In genomic region chr1:31591425-31592093, GRCh38 we compare ENCODE assay signal across 11 cellular contexts. TPM values are rescaled to one million over a fixed set of nuclear protein-coding genes. Genes with fewer than 3 reads are reported as not detected.
DNase-seq lines count a peak whose midpoint lies in the region; ATAC-seq and TF ChIP-seq lines count a peak whose summit lies in the region.
"Had no signal": no experiment of that assay in that cellular context is flagged by ENCODE, and none has a peak within 500 bp of the region (broad histone marks: within the 10 kb centered on the region; RNA-seq: fewer than 3 reads in every experiment).

No MANE protein-coding gene starts in this region.

- no peaks in the 10 kb centered on the region for H3K9me3 Mint-ChIP-seq in MCF 10A (ENCODE audit: unreplicated experiment)

- peaks cover 11% of the 10 kb centered on the region for H3K4me1 Mint-ChIP-seq in MCF 10A (ENCODE audit: insufficient read depth, unreplicated experiment)
- H3K4me1 Mint-ChIP-seq in T-helper 17 cell = peaks cover 10% of the 10 kb centered on the region

- H3K4me3 Mint-ChIP-seq in MCF 10A (ENCODE audit: unreplicated experiment) (no peak overlapping the region), T-helper 17 cell (no peak overlapping the region)

- DNase-seq in AG20443 (ENCODE audit: low spot score) (peak; percentile 16), MCF 10A (ENCODE audit: unreplicated experiment) (peak; percentile 70), COLO668 (lab: John Stamatoyannopoulos, UW; ENCODE audit: unreplicated experiment) (no peak), GM10266 (ENCODE audit: extremely low spot score) (no peak), T-helper 17 cell (no peak)
- no peak for DNase-seq in stimulated activated CD4-positive, alpha-beta T cell treated with anti-CD3 and anti-CD28 coated beads, Interleukin-4, amount 100 ng/mL, for 24 hours
- DNase-seq: NCI-H510A had no signal

- peaks cover 6 to 27% of the 10 kb centered on the region in 2 donors for H3K4me1 ChIP-seq in muscle layer of duodenum (ENCODE audit: control insufficient read depth in 1 of 2, insufficient read depth in 2 of 2, low read length in 2 of 2)

- H3K27ac Mint-ChIP-seq in MCF 10A (ENCODE audit: low read depth, unreplicated experiment) (peak overlapping the region; percentile 2), T-helper 17 cell (no peak overlapping the region)

- TF ChIP-seq CTCF in MCF 10A (IDR thresholded peaks at IDR 0.05; ENCODE audit: unreplicated experiment) = no peak
- TF ChIP-seq CTCF in GM10266 (IDR thresholded peaks at IDR 0.05; ENCODE audit: control insufficient read depth, insufficient read depth, low read depth, missing control alignments) = no peak

- no peaks in the 10 kb centered on the region for H3K27me3 ChIP-seq in muscle layer of duodenum (ENCODE audit: low read depth, low read length)

- CTCF ChIA-PET in MCF 10A (lab: Yijun Ruan, JAX) = interaction anchor here (0.7 to 3.5 kb wide), 8 partner anchors 10 to 83 kb away, joined by 3 to 36 read pairs (median 6); partner anchors contain the start of gene TINAGL1

- H3K36me3 Mint-ChIP-seq in MCF 10A (ENCODE audit: insufficient read depth, unreplicated experiment) = no peaks in the 10 kb centered on the region
- H3K36me3 Mint-ChIP-seq in T-helper 17 cell (ENCODE audit: low read depth) = peaks cover 2% of the 10 kb centered on the region

- BruUV-seq in MCF 10A (replicated peaks; lab: Mats Ljungman, UMichigan) = no TSS peak

- no peaks in the 10 kb centered on the region for H3K36me3 ChIP-seq in muscle layer of duodenum (ENCODE audit: control insufficient read depth in 1 of 2, insufficient read depth in 2 of 2, low read length in 2 of 2)

- POLR2A ChIA-PET in MCF 10A (lab: Yijun Ruan, JAX) = interaction anchor here (0.8 to 1.1 kb wide), 4 partner anchors 15 to 53 kb away, joined by 3 read pairs; partner anchors contain the start of gene PEF1

- no peak for TF ChIP-seq RAD21 in Ishikawa (IDR thresholded peaks at IDR 0.05; ENCODE audit: low read depth)

- ATAC-seq in T-helper 17 cell = no peak
- ATAC-seq: GM12878 had no signal

- TF ChIP-seq EP300 in Ishikawa (IDR thresholded peaks at IDR 0.05; ENCODE audit: borderline replicate concordance) = peak; percentile 79; the same call in 1 of the 2 replicates

- intact Hi-C loops in MCF 10A (cut with micrococcal nuclease) = loop anchor here (5.0 kb wide), 1 partner anchor 129 kb away; no protein-coding TSS in a partner anchor

- H3K27me3 Mint-ChIP-seq in MCF 10A (ENCODE audit: insufficient read depth, unreplicated experiment) = peaks cover 9% of the 10 kb centered on the region
- H3K27me3 Mint-ChIP-seq in T-helper 17 cell = peaks cover 53% of the 10 kb centered on the region

- H3K27ac ChIP-seq in muscle layer of duodenum (ENCODE audit: low read length) = peak overlapping the region; percentile 83

- H3K9me3 ChIP-seq in muscle layer of duodenum (ENCODE audit: control insufficient read depth in 1 of 2, low read length in 2 of 2) (no peaks in the 10 kb centered on the region), T-helper 17 cell (ENCODE audit: control insufficient read depth, low read length, poor library complexity, severe bottlenecking) (no peaks in the 10 kb centered on the region)

- peak overlapping the region in 1 of 2 donors; percentile 16 for H3K4me3 ChIP-seq in muscle layer of duodenum (ENCODE audit: low read depth in 1 of 2, low read length in 2 of 2)
- H3K4me3 ChIP-seq: GM12878 had no signal

TF ChIP-seq in Ishikawa, 13 proteins besides CTCF, POLR2A, EP300 and RAD21:
- TF ChIP-seq CREB1 (IDR thresholded peaks at IDR 0.05; ENCODE audit: low read depth) (no peak), TEAD4 (IDR thresholded peaks at IDR 0.05) (peak; percentile 72), FOXM1 (IDR thresholded peaks at IDR 0.05; ENCODE audit: borderline replicate concordance, low read depth) (0 out of 2 replicates have a peak, but pooled peaks have one; percentile 48), ZBTB7A (IDR thresholded peaks at IDR 0.05; ENCODE audit: low read depth) (no peak), NFIC (IDR thresholded peaks at IDR 0.05) (peak; percentile 91), YY1 (IDR thresholded peaks at IDR 0.05; ENCODE audit: low read depth) (peak; percentile 44; the same call in 1 of the 2 replicates), EGR1 (IDR thresholded peaks at IDR 0.05) (no peak), TAF1 (IDR thresholded peaks at IDR 0.05; ENCODE audit: low read depth) (no peak), TCF12 (IDR thresholded peaks at IDR 0.05; ENCODE audit: low read depth) (peak; percentile 81), CEBPB (IDR thresholded peaks at IDR 0.05) (no peak), REST (IDR thresholded peaks at IDR 0.05; ENCODE audit: low read depth) (no peak), MAX (IDR thresholded peaks at IDR 0.05) (peak; percentile 62; the same call in 1 of the 2 replicates)
- TF ChIP-seq, protein P1, sequence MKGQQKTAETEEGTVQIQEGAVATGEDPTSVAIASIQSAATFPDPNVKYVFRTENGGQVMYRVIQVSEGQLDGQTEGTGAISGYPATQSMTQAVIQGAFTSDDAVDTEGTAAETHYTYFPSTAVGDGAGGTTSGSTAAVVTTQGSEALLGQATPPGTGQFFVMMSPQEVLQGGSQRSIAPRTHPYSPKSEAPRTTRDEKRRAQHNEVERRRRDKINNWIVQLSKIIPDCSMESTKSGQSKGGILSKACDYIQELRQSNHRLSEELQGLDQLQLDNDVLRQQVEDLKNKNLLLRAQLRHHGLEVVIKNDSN (IDR thresholded peaks at IDR 0.05) = no peak

RNA-seq across cellular contexts. Expression of gene TINAGL1, which starts 15.2 kb away (rescaled TPM):
- total RNA-seq in MCF 10A (2022) (2.7 and 2.9 TPM in 2 replicates), T-helper 17 cell (not detected)
- total RNA-seq: T-helper 1 cell treated with Interleukin-12 subunit alpha and Interleukin-12 subunit beta and Interleukin-4 antibody, amounts not matched to agents 30 ng/mL and 1 ng/mL, for 36 hours had no signal

RNA-seq across cellular contexts. Expression of gene HCRTR1, which starts 25.9 kb away (rescaled TPM):
- total RNA-seq in MCF 10A (2022) (not detected in 2 replicates), T-helper 17 cell (not detected)
- total RNA-seq: GM12878; T-helper 1 cell treated with Interleukin-12 subunit alpha and Interleukin-12 subunit beta and Interleukin-4 antibody, amounts not matched to agents 30 ng/mL and 1 ng/mL, for 36 hours had no signal

RNA-seq across cellular contexts. Expression of gene PEF1, which starts 53.1 kb away (rescaled TPM):
- total RNA-seq in MCF 10A (2022) (56.7 and 61.1 TPM in 2 replicates), T-helper 17 cell (10 to 100 TPM; 44.0 to 47.6 TPM)

Comparison
In these comparisons a context has a peak if more than half of its experiments do, and no peak if none do; other contexts are left out.
1. DNase-seq: peak in AG20443 (single experiment) and MCF 10A (single experiment); none in COLO668 (single experiment), GM10266 (single experiment), stimulated activated CD4-positive, alpha-beta T cell treated with anti-CD3 and anti-CD28 coated beads, Interleukin-4, amount 100 ng/mL, for 24 hours (single experiment) and T-helper 17 cell (0 of 3).